In genomic region chr9:111825468-111826145, GRCh38 we compare ENCODE assay signal across 24 cellular contexts. TPM values are rescaled to one million over a fixed set of nuclear protein-coding genes. Genes with fewer than 3 reads are reported as not detected.
DNase-seq lines count a peak whose midpoint lies in the region; TF ChIP-seq lines count a peak whose summit lies in the region.
"Had no signal": no experiment of that assay in that cellular context is flagged by ENCODE, and none has a peak within 500 bp of the region (broad histone marks: within the 10 kb centered on the region; RNA-seq: fewer than 3 reads in every experiment).

No MANE protein-coding gene starts in this region.

- no peaks in the 10 kb centered on the region for H3K27me3 Mint-ChIP-seq in CD4-positive, alpha-beta memory T cell
- H3K27me3 Mint-ChIP-seq in Caco-2 (ENCODE audit: insufficient read depth, unreplicated experiment), result no peaks in the 10 kb centered on the region
- H3K27me3 Mint-ChIP-seq: activated CD4-positive, alpha-beta T cell treated with anti-CD3 and anti-CD28 coated beads for 36 hours; brain; T-cell had no signal

- intact Hi-C loops in CD4-positive, alpha-beta memory T cell (cut with micrococcal nuclease), result no loop called here
- intact Hi-C loops in Caco-2 (cut with micrococcal nuclease; ENCODE audit: unreplicated experiment), result no loop called here

- no peaks in the 10 kb centered on the region for H3K36me3 ChIP-seq in CD4-positive, alpha-beta memory T cell (ENCODE audit: insufficient read depth, low read length)
- no peaks in the 10 kb centered on the region for H3K36me3 ChIP-seq in Caco-2 (ENCODE audit: control insufficient read depth, insufficient read depth, low read length)

- DNase-seq in EH (ENCODE audit: low read depth), result peak; percentile 58
- peak; percentile 47 for DNase-seq in RKO (ENCODE audit: low spot score)
- DNase-seq in dermis blood vessel endothelial cell, result peak; percentile 60
- peak; percentile 40 to 70 for DNase-seq in lung microvascular endothelial cell (ENCODE audit: low read depth in 2 of 2)
- DNase-seq in CD4-positive, alpha-beta memory T cell, result no peak
- no peak for DNase-seq in mucosa of gallbladder (ENCODE audit: low spot score)
- no peak for DNase-seq in NCI-H526 (lab: John Stamatoyannopoulos, UW)
- no peak for DNase-seq in Caco-2
- DNase-seq: activated CD4-positive, alpha-beta T cell treated with anti-CD3 and anti-CD28 coated beads for 36 hours; activated CD8-positive, alpha-beta memory T cell treated with anti-CD3 and anti-CD28 coated beads, Interleukin-2, amount 10 ng/mL, durations not matched to agents 7 days and 5 days; activated naive CD8-positive, alpha-beta T cell treated with anti-CD3 and anti-CD28 coated beads, Interleukin-2, amount 10 ng/mL, durations not matched to agents 7 days and 5 days; glutamatergic neuron; midbrain; NCI-H1417; NCI-H524 treated with DMSO at 0.1 percent for 48 hours; nephron progenitor cell; T-cell; testis had no signal

- H3K9me3 Mint-ChIP-seq in CD4-positive, alpha-beta memory T cell, result no peaks in the 10 kb centered on the region
- no peaks in the 10 kb centered on the region for H3K9me3 Mint-ChIP-seq in Caco-2 (ENCODE audit: unreplicated experiment)
- H3K9me3 Mint-ChIP-seq: activated naive CD8-positive, alpha-beta T cell treated with anti-CD3 and anti-CD28 coated beads, Interleukin-2, amount 10 ng/mL, durations not matched to agents 7 days and 5 days; brain; CD14-positive monocyte; dendritic cell treated with granulocyte-macrophage colony-stimulating factor and Interleukin-4, amounts not matched to agents 40 ng/mL and 50 ng/mL, for 4 days; nephron progenitor cell; stimulated activated effector memory CD8-positive, alpha-beta T cell treated with anti-CD3 and anti-CD28 coated beads, Interleukin-12 subunit alpha, Interleukin-12 subunit beta, amount 100 ng/mL, for 72 hours; T-cell had no signal

- H3K36me3 Mint-ChIP-seq in CD4-positive, alpha-beta memory T cell, result no peaks in the 10 kb centered on the region
- no peaks in the 10 kb centered on the region for H3K36me3 Mint-ChIP-seq in Caco-2 (ENCODE audit: insufficient read depth, unreplicated experiment)
- H3K36me3 Mint-ChIP-seq: activated CD8-positive, alpha-beta memory T cell treated with anti-CD3 and anti-CD28 coated beads, Interleukin-2, amount 10 ng/mL, durations not matched to agents 7 days and 5 days; activated naive CD8-positive, alpha-beta T cell treated with anti-CD3 and anti-CD28 coated beads, Interleukin-2, amount 10 ng/mL, durations not matched to agents 7 days and 5 days; brain; CD14-positive monocyte; stimulated activated effector memory CD8-positive, alpha-beta T cell treated with anti-CD3 and anti-CD28 coated beads, Interleukin-12 subunit alpha, Interleukin-12 subunit beta, amount 100 ng/mL, for 72 hours; T-cell had no signal

- TF ChIP-seq CTCF in Caco-2 (IDR thresholded peaks at IDR 0.05; ENCODE audit: insufficient read depth in 1 of 2, low read depth in 1 of 2, low read length in 1 of 2, severe bottlenecking in 1 of 2, unreplicated experiment in 1 of 2), result no peak

- no peak overlapping the region for H3K27ac ChIP-seq in CD4-positive, alpha-beta memory T cell (ENCODE audit: low read depth, low read length)
- H3K27ac ChIP-seq: testis had no signal

- POLR2A ChIA-PET in CD4-positive, alpha-beta memory T cell (lab: Charles Lee; ENCODE audit: partially characterized antibody), result interaction anchor here (0.6 kb wide), 1 partner anchor 616 kb away, joined by 3 read pairs; no protein-coding TSS in a partner anchor
- POLR2A ChIA-PET in Caco-2 (lab: Charles Lee), result no interaction called here

- H3K9me3 ChIP-seq in CD4-positive, alpha-beta memory T cell (ENCODE audit: control insufficient read depth in 1 of 2, low read length in 2 of 2), result no peaks in the 10 kb centered on the region
- no peaks in the 10 kb centered on the region; the same call in 1 of the 2 replicates for H3K9me3 ChIP-seq in Caco-2
- H3K9me3 ChIP-seq: testis had no signal

- H3K4me1 Mint-ChIP-seq in CD4-positive, alpha-beta memory T cell, result peaks cover 0 to 1% (median 0%) of the 10 kb centered on the region in 4 donors
- H3K4me1 Mint-ChIP-seq in Caco-2 (ENCODE audit: low read depth, unreplicated experiment), result no peaks in the 10 kb centered on the region
- H3K4me1 Mint-ChIP-seq: activated CD4-positive, alpha-beta T cell treated with anti-CD3 and anti-CD28 coated beads for 36 hours; activated CD8-positive, alpha-beta memory T cell treated with anti-CD3 and anti-CD28 coated beads, Interleukin-2, amount 10 ng/mL, durations not matched to agents 7 days and 5 days; activated naive CD8-positive, alpha-beta T cell treated with anti-CD3 and anti-CD28 coated beads, Interleukin-2, amount 10 ng/mL, durations not matched to agents 7 days and 5 days; brain; CD14-positive monocyte; nephron progenitor cell; stimulated activated effector memory CD8-positive, alpha-beta T cell treated with anti-CD3 and anti-CD28 coated beads, Interleukin-12 subunit alpha, Interleukin-12 subunit beta, amount 100 ng/mL, for 72 hours; T-cell had no signal

- H3K4me1 ChIP-seq in CD4-positive, alpha-beta memory T cell (ENCODE audit: insufficient read depth, low read length), result no peaks in the 10 kb centered on the region
- H3K4me1 ChIP-seq in Caco-2, result no peaks in the 10 kb centered on the region
- H3K4me1 ChIP-seq: testis had no signal

- BruUV-seq in Caco-2 (replicated peaks; lab: Mats Ljungman, UMichigan), result no TSS peak

- no peak overlapping the region for H3K4me3 ChIP-seq in CD4-positive, alpha-beta memory T cell (ENCODE audit: low read length in 2 of 2)
- no peak overlapping the region for H3K4me3 ChIP-seq in Caco-2 (ENCODE audit: low read depth, low read length)
- H3K4me3 ChIP-seq: testis had no signal

- no peak overlapping the region for H3K4me3 Mint-ChIP-seq in CD4-positive, alpha-beta memory T cell
- no peak overlapping the region for H3K4me3 Mint-ChIP-seq in Caco-2 (ENCODE audit: unreplicated experiment)
- H3K4me3 Mint-ChIP-seq: activated CD4-positive, alpha-beta T cell treated with anti-CD3 and anti-CD28 coated beads for 36 hours; activated CD8-positive, alpha-beta memory T cell treated with anti-CD3 and anti-CD28 coated beads, Interleukin-2, amount 10 ng/mL, durations not matched to agents 7 days and 5 days; activated naive CD8-positive, alpha-beta T cell treated with anti-CD3 and anti-CD28 coated beads, Interleukin-2, amount 10 ng/mL, durations not matched to agents 7 days and 5 days; brain; CD14-positive monocyte; dendritic cell treated with granulocyte-macrophage colony-stimulating factor and Interleukin-4, amounts not matched to agents 40 ng/mL and 50 ng/mL, for 4 days; nephron progenitor cell; stimulated activated effector memory CD8-positive, alpha-beta T cell treated with anti-CD3 and anti-CD28 coated beads, Interleukin-12 subunit alpha, Interleukin-12 subunit beta, amount 100 ng/mL, for 72 hours; T-cell had no signal

- H3K27me3 ChIP-seq in CD4-positive, alpha-beta memory T cell (ENCODE audit: insufficient read depth, low read length), result no peaks in the 10 kb centered on the region
- H3K27me3 ChIP-seq in Caco-2 (replicated peaks; ENCODE audit: control insufficient read depth, insufficient read depth, low read length), result no peaks in the 10 kb centered on the region
- H3K27me3 ChIP-seq: testis had no signal

- CTCF ChIA-PET in CD4-positive, alpha-beta memory T cell (lab: Charles Lee; ENCODE audit: partially characterized antibody), result interaction anchor here (0.7 to 11.2 kb wide), 4 partner anchors 101 to 545 kb away, joined by 3 to 100 read pairs (median 4); no protein-coding TSS in a partner anchor
- CTCF ChIA-PET in Caco-2 (lab: Charles Lee), result no interaction called here

- no peak overlapping the region for H3K27ac Mint-ChIP-seq in CD4-positive, alpha-beta memory T cell
- H3K27ac Mint-ChIP-seq in Caco-2 (ENCODE audit: unreplicated experiment), result no peak overlapping the region
- H3K27ac Mint-ChIP-seq: activated CD4-positive, alpha-beta T cell treated with anti-CD3 and anti-CD28 coated beads for 36 hours; activated CD8-positive, alpha-beta memory T cell treated with anti-CD3 and anti-CD28 coated beads, Interleukin-2, amount 10 ng/mL, durations not matched to agents 7 days and 5 days; activated naive CD8-positive, alpha-beta T cell treated with anti-CD3 and anti-CD28 coated beads, Interleukin-2, amount 10 ng/mL, durations not matched to agents 7 days and 5 days; brain; CD14-positive monocyte; dendritic cell treated with granulocyte-macrophage colony-stimulating factor and Interleukin-4, amounts not matched to agents 40 ng/mL and 50 ng/mL, for 4 days; nephron progenitor cell; stimulated activated effector memory CD8-positive, alpha-beta T cell treated with anti-CD3 and anti-CD28 coated beads, Interleukin-12 subunit alpha, Interleukin-12 subunit beta, amount 100 ng/mL, for 72 hours; T-cell had no signal

RNA-seq across cellular contexts. Expression of gene SHOC1, which starts 30.9 kb away (rescaled TPM):
- total RNA-seq in dermis blood vessel endothelial cell, result not detected in 2 replicates
- not detected in 2 replicates for total RNA-seq in lung microvascular endothelial cell
- not detected for total RNA-seq in CD4-positive, alpha-beta memory T cell
- polyA plus RNA-seq in CD4-positive, alpha-beta memory T cell, result under 1 TPM in 1 of 2 donors, not detected in 1; 0.13 TPM
- total RNA-seq in mucosa of gallbladder, result not detected
- not detected in 2 replicates for total RNA-seq in Caco-2 (2022)
- total RNA-seq: activated CD4-positive, alpha-beta T cell treated with anti-CD3 and anti-CD28 coated beads for 36 hours; activated CD8-positive, alpha-beta memory T cell treated with anti-CD3 and anti-CD28 coated beads, Interleukin-2, amount 10 ng/mL, durations not matched to agents 7 days and 5 days; activated naive CD8-positive, alpha-beta T cell treated with anti-CD3 and anti-CD28 coated beads, Interleukin-2, amount 10 ng/mL, durations not matched to agents 7 days and 5 days; posterior vena cava; Right ventricle myocardium inferior; T-cell had no signal
- polyA plus RNA-seq: CD14-positive monocyte had no signal

Comparison
In these comparisons a context has a peak if more than half of its experiments do, and no peak if none do; other contexts are left out.
1. DNase-seq: peak in EH (single experiment), RKO (single experiment), dermis blood vessel endothelial cell (single experiment) and lung microvascular endothelial cell (2 of 2); none in CD4-positive, alpha-beta memory T cell (0 of 5), mucosa of gallbladder (single experiment), NCI-H526 (0 of 2) and Caco-2 (0 of 2).